Comparison of ENCODE assay signal across 24 cellular contexts in the genomic region with DNA sequence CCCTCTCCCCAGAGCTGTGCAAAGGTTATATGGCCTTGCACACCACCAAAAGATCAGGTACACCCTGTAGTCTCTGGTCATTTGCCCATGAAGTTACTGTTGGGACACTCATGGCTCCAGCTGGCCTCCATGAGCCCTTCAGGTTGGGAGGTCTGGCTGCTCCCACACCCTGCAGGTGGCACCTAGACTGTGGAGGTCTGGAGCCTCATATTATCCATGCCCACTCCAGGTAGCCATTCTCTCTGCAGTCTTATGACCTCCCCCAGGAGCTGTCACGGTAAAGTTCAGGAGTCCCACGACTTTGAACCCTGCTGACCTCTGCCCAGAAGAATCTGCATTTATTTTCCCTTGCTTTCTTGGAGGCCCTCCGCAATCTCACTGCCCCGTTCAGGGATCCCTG. TPM values are rescaled to one million over a fixed set of nuclear protein-coding genes. Genes with fewer than 3 reads are reported as not detected.
DNase-seq lines count a peak whose midpoint lies in the region; ATAC-seq, FAIRE-seq and TF ChIP-seq lines count a peak whose summit lies in the region.
"Had no signal": no experiment of that assay in that cellular context is flagged by ENCODE, and none has a peak within 500 bp of the region (broad histone marks: within the 10 kb centered on the region; RNA-seq: fewer than 3 reads in every experiment).

No MANE protein-coding gene starts in this region.

- H3K4me1 Mint-ChIP-seq in stimulated activated naive CD8-positive, alpha-beta T cell treated with anti-CD3 and anti-CD28 coated beads, Interleukin-15, amount 100 ng/mL, for 72 hours = no peaks in the 10 kb centered on the region
- H3K4me1 Mint-ChIP-seq in stimulated activated effector memory CD8-positive, alpha-beta T cell treated with anti-CD3 and anti-CD28 coated beads, Interleukin-12 subunit alpha, Interleukin-12 subunit beta, amount 100 ng/mL, for 72 hours = no peaks in the 10 kb centered on the region
- H3K4me1 Mint-ChIP-seq in T-helper 17 cell = no peaks in the 10 kb centered on the region

- H3K9me3 ChIP-seq in osteoblast (ENCODE audit: low read depth, low read length) (no peaks in the 10 kb centered on the region), aorta (ENCODE audit: control insufficient read depth, low read length) (no peaks in the 10 kb centered on the region), T-helper 17 cell (ENCODE audit: control insufficient read depth, low read length, poor library complexity, severe bottlenecking) (no peaks in the 10 kb centered on the region)
- H3K9me3 ChIP-seq: BE2C, Caco-2 had no signal

- ATAC-seq in stimulated activated naive CD8-positive, alpha-beta T cell treated with anti-CD3 and anti-CD28 coated beads, Interleukin-15, amount 100 ng/mL, for 72 hours = peak; percentile 35
- no peak for ATAC-seq in stimulated activated naive CD8-positive, alpha-beta T cell treated with anti-CD3 and anti-CD28 coated beads, Interleukin-15, Interleukin-2, amounts not matched to agents 100 U/mL and 50 U/mL, for 24 hours
- ATAC-seq in stimulated activated effector memory CD8-positive, alpha-beta T cell treated with anti-CD3 and anti-CD28 coated beads, Interleukin-12 subunit alpha, Interleukin-12 subunit beta, amount 100 ng/mL, for 72 hours = peak; percentile 60
- ATAC-seq in aorta (ENCODE audit: low FRiP score) (peak; percentile 15), T-helper 17 cell (no peak), HG03175 (IDR thresholded peaks at IDR 0.05; ENCODE audit: unreplicated experiment) (no peak)
- ATAC-seq: CD8-positive, alpha-beta T cell; GM12878 had no signal

- no peak overlapping the region for H2AFZ ChIP-seq in osteoblast (ENCODE audit: low read length)

- H3K4me3 ChIP-seq in osteoblast (ENCODE audit: insufficient read depth, low read length) (no peak overlapping the region), aorta (ENCODE audit: low read length in 2 of 2) (no peak overlapping the region)
- H3K4me3 ChIP-seq: BLaER1 treated with 17β-estradiol and CSF1 and Interleukin-3, amounts not matched to agents 10 nM and 100 nM; GM12878 had no signal

- 78 to 90% methylated on average over 4 of the region's 4 CpGs for WGBS in aorta, 2 donors

- no peak for TF ChIP-seq CTCF in osteoblast (IDR thresholded peaks at IDR 0.05; ENCODE audit: extremely low read depth, low read depth, low read length)

- no peak overlapping the region for H3K27ac Mint-ChIP-seq in stimulated activated naive CD8-positive, alpha-beta T cell treated with anti-CD3 and anti-CD28 coated beads, Interleukin-15, amount 100 ng/mL, for 72 hours
- no peak overlapping the region for H3K27ac Mint-ChIP-seq in stimulated activated effector memory CD8-positive, alpha-beta T cell treated with anti-CD3 and anti-CD28 coated beads, Interleukin-12 subunit alpha, Interleukin-12 subunit beta, amount 100 ng/mL, for 72 hours
- H3K27ac Mint-ChIP-seq in T-helper 17 cell = no peak overlapping the region
- H3K27ac Mint-ChIP-seq: CD4-positive, alpha-beta T cell; CD8-positive, alpha-beta T cell had no signal

- no peak overlapping the region for H3K4me2 ChIP-seq in osteoblast (ENCODE audit: insufficient read depth, low read length)

- H3K79me2 ChIP-seq in osteoblast (ENCODE audit: insufficient read depth, low read length) = no peaks in the 10 kb centered on the region

- H3K36me3 ChIP-seq in osteoblast (ENCODE audit: insufficient read depth, low read length) (no peaks in the 10 kb centered on the region), aorta (ENCODE audit: control insufficient read depth in 1 of 2, insufficient read depth in 2 of 2, low read length in 1 of 2) (no peaks in the 10 kb centered on the region)
- H3K36me3 ChIP-seq: BE2C; BLaER1 treated with 17β-estradiol and CSF1 and Interleukin-3, amounts not matched to agents 10 nM and 100 nM had no signal

- no peaks in the 10 kb centered on the region for H4K20me1 ChIP-seq in osteoblast (ENCODE audit: insufficient read depth, low read length)
- H4K20me1 ChIP-seq: BLaER1 treated with 17β-estradiol and CSF1 and Interleukin-3, amounts not matched to agents 10 nM and 100 nM had no signal

- H3K27me3 ChIP-seq in osteoblast (ENCODE audit: insufficient read depth, low read length) = no peaks in the 10 kb centered on the region
- no peaks in the 10 kb centered on the region for H3K27me3 ChIP-seq in aorta (ENCODE audit: control insufficient read depth in 1 of 2, insufficient read depth in 2 of 2, low read length in 1 of 2)
- H3K27me3 ChIP-seq: BE2C; BLaER1 treated with 17β-estradiol and CSF1 and Interleukin-3, amounts not matched to agents 10 nM and 100 nM had no signal

- intact Hi-C loops in aorta (cut with DNase I) = no loop called here

- H3K4me3 Mint-ChIP-seq in stimulated activated naive CD8-positive, alpha-beta T cell treated with anti-CD3 and anti-CD28 coated beads, Interleukin-15, amount 100 ng/mL, for 72 hours = no peak overlapping the region
- H3K4me3 Mint-ChIP-seq in stimulated activated effector memory CD8-positive, alpha-beta T cell treated with anti-CD3 and anti-CD28 coated beads, Interleukin-12 subunit alpha, Interleukin-12 subunit beta, amount 100 ng/mL, for 72 hours = no peak overlapping the region
- H3K4me3 Mint-ChIP-seq in T-helper 17 cell = no peak overlapping the region
- H3K4me3 Mint-ChIP-seq: CD4-positive, alpha-beta T cell; CD8-positive, alpha-beta T cell had no signal

- DNase-seq in stimulated activated naive CD8-positive, alpha-beta T cell treated with anti-CD3 and anti-CD28 coated beads, Interleukin-15, amount 100 ng/mL, for 72 hours = no peak
- DNase-seq in stimulated activated naive CD8-positive, alpha-beta T cell treated with anti-CD3 and anti-CD28 coated beads, Interleukin-15, Interleukin-2, amounts not matched to agents 100 U/mL and 50 U/mL, for 24 hours = no peak
- DNase-seq in osteoblast (ENCODE audit: insufficient read length, low spot score, missing footprints) (peak; percentile 4), aorta (no peak), GM12891 (ENCODE audit: insufficient read length, low spot score) (no peak), T-helper 17 cell (no peak)
- DNase-seq in stimulated activated effector memory CD8-positive, alpha-beta T cell treated with anti-CD3 and anti-CD28 coated beads, Interleukin-12 subunit alpha, Interleukin-12 subunit beta, amount 100 ng/mL, for 72 hours (ENCODE audit: low spot score in 2 of 2) = no peak
- DNase-seq: 8988T; ACHN; BE2C; Caco-2; Calu3; CD4-positive, alpha-beta T cell; CD8-positive, alpha-beta T cell; GF-D8 had no signal

- H3K27me3 Mint-ChIP-seq in stimulated activated naive CD8-positive, alpha-beta T cell treated with anti-CD3 and anti-CD28 coated beads, Interleukin-15, amount 100 ng/mL, for 72 hours = peaks cover 21% of the 10 kb centered on the region
- peaks cover 42% of the 10 kb centered on the region for H3K27me3 Mint-ChIP-seq in T-helper 17 cell

- H3K9me3 Mint-ChIP-seq in stimulated activated naive CD8-positive, alpha-beta T cell treated with anti-CD3 and anti-CD28 coated beads, Interleukin-15, amount 100 ng/mL, for 72 hours = no peaks in the 10 kb centered on the region
- no peaks in the 10 kb centered on the region for H3K9me3 Mint-ChIP-seq in stimulated activated effector memory CD8-positive, alpha-beta T cell treated with anti-CD3 and anti-CD28 coated beads, Interleukin-12 subunit alpha, Interleukin-12 subunit beta, amount 100 ng/mL, for 72 hours
- H3K9me3 Mint-ChIP-seq: CD4-positive, alpha-beta T cell; CD8-positive, alpha-beta T cell had no signal

- H3K27ac ChIP-seq in osteoblast (ENCODE audit: low read depth, low read length) (no peak overlapping the region), aorta (ENCODE audit: low read depth in 1 of 2, low read length in 2 of 2) (no peak overlapping the region)
- H3K27ac ChIP-seq: BLaER1 treated with 17β-estradiol and CSF1 and Interleukin-3, amounts not matched to agents 10 nM and 100 nM; C4-2B had no signal

- no peaks in the 10 kb centered on the region for H3K36me3 Mint-ChIP-seq in stimulated activated effector memory CD8-positive, alpha-beta T cell treated with anti-CD3 and anti-CD28 coated beads, Interleukin-12 subunit alpha, Interleukin-12 subunit beta, amount 100 ng/mL, for 72 hours
- peaks cover 4% of the 10 kb centered on the region for H3K36me3 Mint-ChIP-seq in T-helper 17 cell (ENCODE audit: low read depth)
- H3K36me3 Mint-ChIP-seq: CD8-positive, alpha-beta T cell had no signal

- TF ChIP-seq POLR2A in GM12891 (IDR thresholded peaks at IDR 0.05; ENCODE audit: low read depth, low read length) = no peak

- H3K4me1 ChIP-seq in osteoblast (ENCODE audit: insufficient read depth, low read length) = no peaks in the 10 kb centered on the region
- H3K4me1 ChIP-seq in aorta (ENCODE audit: control insufficient read depth in 1 of 2, insufficient read depth in 2 of 2, low read length in 2 of 2) = no peaks in the 10 kb centered on the region
- H3K4me1 ChIP-seq: BE2C, Caco-2 had no signal

- no peak for FAIRE-seq in GM12891 (lab: Jason Lieb, UNC)
- FAIRE-seq: A204.1, D721Med, G401.6, GM12878, GM19239 had no signal

TF ChIP-seq in GM12891, 5 proteins besides CTCF, POLR2A, EP300 and RAD21:
- TF ChIP-seq PAX5 (IDR thresholded peaks at IDR 0.05; ENCODE audit: insufficient read depth, low read length, severe bottlenecking) (no peak), TAF1 (IDR thresholded peaks at IDR 0.05; ENCODE audit: low read depth, low read length) (no peak), POU2F2 (IDR thresholded peaks at IDR 0.05; ENCODE audit: low read depth, low read length) (no peak), SPI1 (IDR thresholded peaks at IDR 0.05; ENCODE audit: low read depth, low read length) (no peak), POLR2AphosphoS5 (IDR thresholded peaks at IDR 0.05; ENCODE audit: low read depth, low read length) (no peak)

RNA-seq across cellular contexts. Expression of a gene that starts 39.2 kb away (rescaled TPM):
- total RNA-seq in osteoblast (not detected in 2 replicates), aorta (not detected), T-helper 17 cell (not detected)
- not detected for polyA plus RNA-seq in aorta
- polyA plus RNA-seq in GM12891 (2012; ENCODE audit: low read depth, missing spikeins) = not detected
- total RNA-seq: Caco-2; Calu3; CD4-positive, alpha-beta T cell; CD8-positive, alpha-beta T cell; GM12878 had no signal
- polyA plus RNA-seq: AG04450, GM12878 had no signal

Comparison
In these comparisons a context has a peak if more than half of its experiments do, and no peak if none do; other contexts are left out.
1. ATAC-seq: peak in stimulated activated naive CD8-positive, alpha-beta T cell treated with anti-CD3 and anti-CD28 coated beads, Interleukin-15, amount 100 ng/mL, for 72 hours (single experiment), stimulated activated effector memory CD8-positive, alpha-beta T cell treated with anti-CD3 and anti-CD28 coated beads, Interleukin-12 subunit alpha, Interleukin-12 subunit beta, amount 100 ng/mL, for 72 hours (single experiment) and aorta (single experiment); none in stimulated activated naive CD8-positive, alpha-beta T cell treated with anti-CD3 and anti-CD28 coated beads, Interleukin-15, Interleukin-2, amounts not matched to agents 100 U/mL and 50 U/mL, for 24 hours (single experiment), T-helper 17 cell (single experiment) and HG03175 (single experiment).